1 cellular context compared by ENCODE assay signal in the genomic region with DNA sequence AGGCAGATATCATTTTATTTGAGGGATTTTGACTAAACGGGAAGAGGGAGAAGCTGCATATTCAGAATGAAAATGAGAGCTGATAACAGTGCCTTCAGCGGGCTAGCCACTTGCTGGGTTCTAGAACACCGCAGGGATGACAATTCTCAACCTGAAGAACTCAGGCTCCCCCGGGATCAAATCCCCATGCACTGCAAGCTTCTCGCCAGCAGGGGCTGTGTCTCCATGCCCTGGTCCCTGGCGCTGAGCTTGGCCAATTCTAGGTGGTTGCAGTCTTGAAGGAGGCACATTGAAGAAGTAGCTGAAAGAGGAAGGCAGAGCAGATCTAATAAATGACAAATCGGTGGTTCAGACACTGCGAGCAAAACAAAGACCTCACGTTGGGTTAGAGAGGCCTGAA.
TF ChIP-seq lines count a peak whose summit lies in the region.

No MANE protein-coding gene starts in this region.

TF ChIP-seq in IMR-90, 13 proteins besides CTCF, POLR2A, EP300 and RAD21:
- TF ChIP-seq BHLHE40 (IDR thresholded peaks at IDR 0.05; ENCODE audit: low read depth, low read length) (no peak), SMC3 (IDR thresholded peaks at IDR 0.05; ENCODE audit: low read depth, low read length) (0 out of 2 replicates have a peak, but pooled peaks have one; percentile 9)
